In the genomic region with DNA sequence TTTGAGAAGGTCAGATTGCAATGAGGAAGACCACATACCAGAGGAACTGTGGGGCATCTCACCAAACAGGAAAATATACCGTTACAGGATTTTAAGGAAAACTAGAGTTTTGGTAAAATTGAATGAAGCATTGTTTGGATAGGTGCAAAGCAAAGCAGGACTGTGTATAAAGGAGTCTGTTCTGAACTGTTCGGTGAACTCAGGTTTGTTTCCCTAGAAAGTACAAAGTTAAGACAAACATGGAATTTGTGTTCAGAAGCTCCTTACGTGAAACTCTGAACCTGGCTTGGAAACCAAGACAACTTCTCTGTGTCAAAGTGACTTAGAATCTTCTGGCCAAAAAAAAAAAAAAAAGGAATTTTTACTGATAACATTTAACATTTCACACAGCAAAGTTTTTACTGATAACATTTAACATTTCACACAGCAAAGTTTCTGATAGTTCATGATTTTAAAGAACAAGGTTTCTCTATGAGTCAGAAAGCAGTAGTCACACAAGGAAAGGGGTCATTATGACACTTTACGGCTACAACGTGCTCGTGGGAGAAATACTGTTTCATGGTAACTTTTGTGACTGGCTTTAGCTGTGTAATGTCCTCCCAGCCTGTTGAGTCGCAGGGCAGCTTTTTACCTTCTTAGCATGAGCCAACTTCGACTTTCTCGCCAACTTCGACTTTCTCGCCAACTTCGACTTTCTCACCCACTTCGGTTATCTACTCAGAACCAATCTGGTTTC, we compare ENCODE assay signal across 12 cellular contexts. TPM values are rescaled to one million over a fixed set of nuclear protein-coding genes. Genes with fewer than 3 reads are reported as not detected.
A peak's percentile ranks its signal among the peaks of the same experiment; 100 is the strongest.
DNase-seq lines count a peak whose midpoint lies in the region; ATAC-seq and FAIRE-seq lines count a peak whose summit lies in the region.
"Had no signal": no experiment of that assay in that cellular context is flagged by ENCODE, and none has a peak within 500 bp of the region (broad histone marks: within the 10 kb centered on the region; RNA-seq: fewer than 3 reads in every experiment).

No MANE protein-coding gene starts in this region.

- DNase-seq in effector memory CD8-positive, alpha-beta T cell, result no peak
- no peak for DNase-seq in activated gamma-delta T cell (lab: John Stamatoyannopoulos, UW)
- DNase-seq in NCI-H2171 treated with DMSO at 0.1 percent for 48 hours (lab: John Stamatoyannopoulos, UW), result no peak
- no peak for DNase-seq in frontal cortex (ENCODE audit: low spot score in 2 of 2)
- no peak for DNase-seq in H7
- DNase-seq: NCI-H524, T-helper 9 cell had no signal

- H3K36me3 Mint-ChIP-seq in effector memory CD8-positive, alpha-beta T cell (ENCODE audit: insufficient read depth), result peaks cover 11% of the 10 kb centered on the region

- ATAC-seq in GM18502 (IDR thresholded peaks at IDR 0.05; ENCODE audit: poor library complexity, unreplicated experiment) (peak; percentile 79), GM21423 (IDR thresholded peaks at IDR 0.05; ENCODE audit: unreplicated experiment) (peak; percentile 62)
- peak; percentile 50 for ATAC-seq in effector memory CD8-positive, alpha-beta T cell (replicated peaks)
- ATAC-seq: left lobe of liver had no signal

- no peaks in the 10 kb centered on the region for H3K27me3 ChIP-seq in H7 (ENCODE audit: control insufficient read depth, insufficient read depth, low read length)
- H3K27me3 ChIP-seq: ascending aorta had no signal

- H3K27me3 Mint-ChIP-seq in effector memory CD8-positive, alpha-beta T cell, result no peaks in the 10 kb centered on the region

- H3K27ac ChIP-seq in KOPT-K1 (ENCODE audit: low read depth, low read length, poor library complexity, severe bottlenecking), result peak overlapping the region; percentile 2
- H3K27ac ChIP-seq: ascending aorta had no signal

- peaks cover 8% of the 10 kb centered on the region for H3K9me3 ChIP-seq in KOPT-K1 (ENCODE audit: insufficient read depth, low read length, poor library complexity, severe bottlenecking)
- H3K9me3 ChIP-seq: ascending aorta had no signal

- H3K4me3 Mint-ChIP-seq in effector memory CD8-positive, alpha-beta T cell, result peak overlapping the region in 1 of 2 donors; percentile 0

- H3K27ac Mint-ChIP-seq in effector memory CD8-positive, alpha-beta T cell, result peak overlapping the region in 1 of 2 donors; percentile 45

- H3K36me3 ChIP-seq in KOPT-K1 (ENCODE audit: insufficient read depth, low read length) (peaks cover 15% of the 10 kb centered on the region), H7 (replicated peaks; ENCODE audit: control insufficient read depth, insufficient read depth, low read length) (peaks cover 4% of the 10 kb centered on the region)

- H3K4me1 Mint-ChIP-seq in effector memory CD8-positive, alpha-beta T cell (ENCODE audit: low read depth in 2 of 2), result peaks cover 6 to 9% of the 10 kb centered on the region in 2 donors

- no peak overlapping the region for H3K4me3 ChIP-seq in H7 (ENCODE audit: insufficient read depth, low read depth, low read length)
- H3K4me3 ChIP-seq: ascending aorta had no signal

- peaks cover 0 to 5% of the 10 kb centered on the region in 2 donors for H3K9me3 Mint-ChIP-seq in effector memory CD8-positive, alpha-beta T cell

- no peak for FAIRE-seq in frontal cortex (lab: Jason Lieb, UNC)

RNA-seq across cellular contexts. Expression of gene TET3, which starts 21.2 kb away (rescaled TPM):
- total RNA-seq in frontal cortex, result 15.9 TPM
- total RNA-seq in H7 (2014; rRNA removed; shearing (Covaris generic)), result 7.2 and 7.3 TPM in 2 replicates

RNA-seq across cellular contexts. Expression of gene DGUOK, which starts 36.9 kb away (rescaled TPM):
- 51.0 TPM for total RNA-seq in frontal cortex
- 80.7 and 82.9 TPM in 2 replicates for total RNA-seq in H7 (2014; rRNA removed; shearing (Covaris generic))
